Comparison of ENCODE assay signal across 8 cellular contexts in the genomic region with DNA sequence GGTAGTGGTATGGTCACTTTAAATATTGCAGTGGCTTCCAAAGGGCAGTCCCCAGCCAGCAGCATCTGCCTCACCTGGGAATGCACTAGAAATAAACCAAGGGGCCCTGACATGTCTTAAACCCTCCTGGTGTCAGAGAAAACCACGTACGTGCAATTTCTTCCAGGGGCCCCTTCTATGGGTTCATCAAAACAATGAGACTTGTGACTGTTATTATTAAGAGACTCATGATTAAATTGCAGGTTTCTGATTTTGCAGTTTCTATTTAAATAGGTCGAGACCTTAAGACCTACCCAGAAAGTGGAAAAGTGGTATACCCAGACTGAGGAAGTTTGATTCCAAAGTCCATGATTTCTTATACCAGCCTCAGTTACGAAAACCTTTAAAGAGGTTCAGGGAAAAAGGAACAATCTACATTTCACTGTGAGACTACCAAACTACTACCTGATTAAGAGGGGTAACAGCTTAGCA. TPM values are rescaled to one million over a fixed set of nuclear protein-coding genes. Genes with fewer than 3 reads are reported as not detected.
DNase-seq lines count a peak whose midpoint lies in the region; ATAC-seq and TF ChIP-seq lines count a peak whose summit lies in the region.

No MANE protein-coding gene starts in this region.

- H3K9me3 ChIP-seq in DOHH2 (ENCODE audit: control insufficient read depth, insufficient read depth, low read length) = no peaks in the 10 kb centered on the region

- TF ChIP-seq CTCF in DOHH2 (IDR thresholded peaks at IDR 0.05; ENCODE audit: low read depth, low read length, poor library complexity, severe bottlenecking) = peak; percentile 31
- peak; percentile 49 for TF ChIP-seq CTCF in chondrocyte (IDR thresholded peaks at IDR 0.05)
- TF ChIP-seq CTCF in nephron progenitor cell (IDR thresholded peaks at IDR 0.05) = no peak

- H4K20me1 ChIP-seq in DOHH2 (ENCODE audit: control insufficient read depth, insufficient read depth, low read depth, low read length) = peaks cover 19% of the 10 kb centered on the region; the same call in 1 of the 2 replicates

- peaks cover 74% of the 10 kb centered on the region for H3K36me3 ChIP-seq in DOHH2 (ENCODE audit: control insufficient read depth, low read length)

- H3K9me3 Mint-ChIP-seq in chondrocyte (ENCODE audit: low read depth) (no peaks in the 10 kb centered on the region), nephron progenitor cell (no peaks in the 10 kb centered on the region)

- H3K4me1 ChIP-seq in DOHH2 (ENCODE audit: control insufficient read depth, low read length) = peaks cover 71% of the 10 kb centered on the region

- no peak for ATAC-seq in GM18867 (IDR thresholded peaks at IDR 0.05; ENCODE audit: unreplicated experiment)

- peak; percentile 74 to 81 for DNase-seq in Kasumi-1 (lab: John Stamatoyannopoulos, UW)
- DNase-seq in chondrocyte (ENCODE audit: low spot score) = no peak
- DNase-seq in nephron progenitor cell = no peak
- no peak for DNase-seq in NCI-H345 (lab: John Stamatoyannopoulos, UW)
- DNase-seq in T1000 (lab: John Stamatoyannopoulos, UW) = no peak
- DNase-seq in RKO (ENCODE audit: low spot score) = no peak

- no peaks in the 10 kb centered on the region for H3K27me3 ChIP-seq in DOHH2 (ENCODE audit: control insufficient read depth, low read length)

- no peaks in the 10 kb centered on the region for H3K9me2 ChIP-seq in DOHH2 (replicated peaks; ENCODE audit: control insufficient read depth, low read length)

- peak overlapping the region; percentile 98 for H3K27ac Mint-ChIP-seq in chondrocyte (ENCODE audit: unreplicated experiment)
- peak overlapping the region; percentile 96 for H3K27ac Mint-ChIP-seq in nephron progenitor cell

- peaks cover 68% of the 10 kb centered on the region for H3F3A ChIP-seq in DOHH2 (ENCODE audit: control insufficient read depth, insufficient read depth)

- H3K4me2 ChIP-seq in DOHH2 (ENCODE audit: low read length) = peak overlapping the region; percentile 64

- peak overlapping the region; percentile 80 for H3K27ac ChIP-seq in DOHH2 (ENCODE audit: low read depth, low read length)

- H3K27me3 Mint-ChIP-seq in chondrocyte (ENCODE audit: low read depth) (no peaks in the 10 kb centered on the region), nephron progenitor cell (ENCODE audit: low read depth, poor library complexity) (peaks cover 3% of the 10 kb centered on the region)

- H3K36me3 Mint-ChIP-seq in chondrocyte (ENCODE audit: low read depth) (peaks cover 38% of the 10 kb centered on the region), nephron progenitor cell (ENCODE audit: low read depth) (peaks cover 53% of the 10 kb centered on the region)

- H3K4me3 Mint-ChIP-seq in chondrocyte (ENCODE audit: unreplicated experiment) = peak overlapping the region; percentile 99
- H3K4me3 Mint-ChIP-seq in nephron progenitor cell = peak overlapping the region; percentile 98

- H3K4me3 ChIP-seq in DOHH2 (ENCODE audit: low read length) = peak overlapping the region; percentile 84

- H3K79me2 ChIP-seq in DOHH2 (ENCODE audit: control insufficient read depth, low read length) = peaks cover 71% of the 10 kb centered on the region

- H3K4me1 Mint-ChIP-seq in chondrocyte (ENCODE audit: low read depth) (peaks cover 77% of the 10 kb centered on the region), nephron progenitor cell (peaks cover 80% of the 10 kb centered on the region)

RNA-seq across cellular contexts. Expression of a gene that starts 0.7 kb away (rescaled TPM):
- total RNA-seq in chondrocyte = 10.3 to 13.1 TPM (median 11.7 TPM) in 3 replicates

RNA-seq across cellular contexts. Expression of a gene that starts 8.5 kb away (rescaled TPM):
- total RNA-seq in chondrocyte = 582 to 747 TPM (median 611 TPM) in 3 replicates

RNA-seq across cellular contexts. Expression of a gene that starts 9.2 kb away (rescaled TPM):
- total RNA-seq in chondrocyte = 29.2 to 34.0 TPM (median 29.6 TPM) in 3 replicates

RNA-seq across cellular contexts. Expression of a gene that starts 48.7 kb away (rescaled TPM):
- total RNA-seq in chondrocyte = not detected in 3 replicates

Comparison
In these comparisons a context has a peak if more than half of its experiments do, and no peak if none do; other contexts are left out.
1. DNase-seq: peak in Kasumi-1 (2 of 2); none in chondrocyte (single experiment), nephron progenitor cell (single experiment), NCI-H345 (single experiment), T1000 (single experiment) and RKO (single experiment).